9 cellular contexts compared by ENCODE assay signal in the genomic region with DNA sequence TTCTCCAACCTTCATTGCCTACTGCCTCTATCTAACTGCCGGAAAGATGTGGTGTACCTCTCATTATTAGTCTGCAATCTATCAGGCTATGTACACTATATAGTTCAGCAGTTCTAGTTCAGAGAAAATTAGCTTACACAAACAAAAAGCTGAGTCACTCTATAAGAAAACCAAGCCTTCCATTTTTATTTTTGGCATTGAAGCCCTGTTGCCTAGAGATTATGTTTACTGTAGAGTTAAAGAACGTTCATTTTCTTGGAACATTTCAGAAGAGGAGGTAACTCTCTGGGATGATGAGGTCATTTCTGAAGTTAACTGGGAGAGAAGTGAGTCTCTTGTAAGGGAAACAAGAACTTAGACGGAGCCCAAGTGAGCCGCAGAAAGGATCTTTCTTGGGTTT.
DNase-seq lines count a peak whose midpoint lies in the region; ATAC-seq, FAIRE-seq and TF ChIP-seq lines count a peak whose summit lies in the region.
"Had no signal": no experiment of that assay in that cellular context is flagged by ENCODE, and none has a peak within 500 bp of the region (broad histone marks: within the 10 kb centered on the region; RNA-seq: fewer than 3 reads in every experiment).

No MANE protein-coding gene starts in this region.

- H3K9me3 Mint-ChIP-seq in mesothelial cell of epicardium: no peaks in the 10 kb centered on the region

- no peaks in the 10 kb centered on the region for H3K27me3 Mint-ChIP-seq in mesothelial cell of epicardium (ENCODE audit: low read depth)

- peaks cover 25% of the 10 kb centered on the region for H3K4me1 Mint-ChIP-seq in mesothelial cell of epicardium

- no peak for TF ChIP-seq CTCF in AG10803 (conservative IDR thresholded peaks at IDR 0.05; ENCODE audit: low read length)
- no peak for TF ChIP-seq CTCF in bronchial epithelial cell (IDR thresholded peaks at IDR 0.05; ENCODE audit: insufficient read depth, low read length, severe bottlenecking)
- TF ChIP-seq CTCF in mesothelial cell of epicardium (IDR thresholded peaks at IDR 0.05; ENCODE audit: unreplicated experiment): no peak

- ATAC-seq in GM21576 (IDR thresholded peaks at IDR 0.05; ENCODE audit: unreplicated experiment): no peak

- peak overlapping the region; percentile 71 for H3K27ac Mint-ChIP-seq in mesothelial cell of epicardium

- peak; percentile 66 for DNase-seq in AG10803 (ENCODE audit: low read depth)
- peak; percentile 44 for DNase-seq in NCI-H1436 (lab: John Stamatoyannopoulos, UW)
- peak; percentile 98 for DNase-seq in bronchial epithelial cell (ENCODE audit: low read depth)
- DNase-seq in mesothelial cell of epicardium (ENCODE audit: low spot score in 2 of 2, unreplicated experiment in 2 of 2): no peak
- no peak for DNase-seq in NK-92 (lab: John Stamatoyannopoulos, UW; ENCODE audit: unreplicated experiment)
- DNase-seq in activated CD8-positive, alpha-beta memory T cell treated with anti-CD3 and anti-CD28 coated beads, Interleukin-2, amount 50 U/mL, for 48 hours: no peak
- DNase-seq in AML-193 (lab: John Stamatoyannopoulos, UW): no peak
- DNase-seq: activated CD4-positive, alpha-beta T cell treated with anti-CD3 and anti-CD28 coated beads, Interleukin-2, amount 50 U/mL, for 48 hours had no signal

- no peaks in the 10 kb centered on the region for H3K36me3 Mint-ChIP-seq in mesothelial cell of epicardium

- no peak for FAIRE-seq in bronchial epithelial cell (lab: Jason Lieb, UNC)

- H3K4me3 ChIP-seq in AG10803 (ENCODE audit: low read length) (no peak overlapping the region), bronchial epithelial cell (ENCODE audit: low read depth, low read length) (no peak overlapping the region)

- H3K36me3 ChIP-seq in bronchial epithelial cell (ENCODE audit: control insufficient read depth, insufficient read depth, low read length): no peaks in the 10 kb centered on the region

- H3K4me3 Mint-ChIP-seq in mesothelial cell of epicardium: no peak overlapping the region

- H3K27me3 ChIP-seq in bronchial epithelial cell (ENCODE audit: control insufficient read depth, insufficient read depth, low read length): no peaks in the 10 kb centered on the region

Comparison
In these comparisons a context has a peak if more than half of its experiments do, and no peak if none do; other contexts are left out.
1. DNase-seq: peak in AG10803 (single experiment), NCI-H1436 (single experiment) and bronchial epithelial cell (single experiment); none in mesothelial cell of epicardium (0 of 2), NK-92 (single experiment), activated CD8-positive, alpha-beta memory T cell treated with anti-CD3 and anti-CD28 coated beads, Interleukin-2, amount 50 U/mL, for 48 hours (single experiment) and AML-193 (0 of 2).